Comparison of ENCODE assay signal across 16 cellular contexts in genomic region chr1:42833981-42834380, GRCh38. TPM values are rescaled to one million over a fixed set of nuclear protein-coding genes. Genes with fewer than 3 reads are reported as not detected.
DNase-seq lines count a peak whose midpoint lies in the region; ATAC-seq and TF ChIP-seq lines count a peak whose summit lies in the region.
"Had no signal": no experiment of that assay in that cellular context is flagged by ENCODE, and none has a peak within 500 bp of the region (broad histone marks: within the 10 kb centered on the region; RNA-seq: fewer than 3 reads in every experiment).

No MANE protein-coding gene starts in this region.

- no peaks in the 10 kb centered on the region for H3K27me3 ChIP-seq in OCI-LY3 (ENCODE audit: low read depth, low read length)

- H2AFZ ChIP-seq in OCI-LY3 (ENCODE audit: low read depth, low read length), result no peak overlapping the region; the same call in 1 of the 2 replicates

- H4K20me1 ChIP-seq in OCI-LY3 (ENCODE audit: insufficient read depth, low read length), result no peaks in the 10 kb centered on the region

- peak overlapping the region; percentile 17; the same call in 1 of the 2 replicates for H3K4me2 ChIP-seq in OCI-LY3 (ENCODE audit: low read length)
- H3K4me2 ChIP-seq: KMS-11 had no signal

- ATAC-seq in left ventricle myocardium superior (peak; percentile 19), Right ventricle myocardium inferior (no peak), GM19351 (IDR thresholded peaks at IDR 0.05; ENCODE audit: unreplicated experiment) (no peak), HG02588 (IDR thresholded peaks at IDR 0.05; ENCODE audit: unreplicated experiment) (no peak)

- intact Hi-C loops in left ventricle myocardium superior (cut with micrococcal nuclease) (no loop called here), Right ventricle myocardium inferior (cut with DNase I) (no loop called here)

- no peak for TF ChIP-seq CTCF in OCI-LY3 (IDR thresholded peaks at IDR 0.05; ENCODE audit: low read depth, low read length)

- no peak overlapping the region for H3K27ac ChIP-seq in OCI-LY3 (ENCODE audit: low read length)
- H3K27ac ChIP-seq: KMS-11 had no signal

- H3K9me3 ChIP-seq in OCI-LY3 (ENCODE audit: insufficient read depth, low read length), result no peaks in the 10 kb centered on the region

- no peak overlapping the region for H3K4me3 ChIP-seq in OCI-LY3 (ENCODE audit: low read length)

- no peaks in the 10 kb centered on the region for H3K79me2 ChIP-seq in OCI-LY3 (ENCODE audit: low read length)

- DNase-seq in left ventricle myocardium superior (no peak), Right ventricle myocardium inferior (ENCODE audit: missing footprints) (no peak), germinal center (ENCODE audit: low spot score) (peak; percentile 13), NCI-H146 treated with DMSO at 0.1 percent for 48 hours (lab: John Stamatoyannopoulos, UW; ENCODE audit: unreplicated experiment) (no peak)
- no peak for DNase-seq in stimulated activated CD4-positive, alpha-beta T cell treated with anti-CD3 and anti-CD28 coated beads, Interleukin-4, amount 100 ng/mL, for 4 hours
- DNase-seq: 8988T; CD4-positive, CD25-positive, alpha-beta regulatory T cell; COR-L47; H7; HFFc6; NCI-H1105 treated with DMSO at 0.1 percent for 48 hours; NCI-H1694 treated with DMSO at 0.1 percent for 48 hours had no signal

- no peak overlapping the region for H3K9ac ChIP-seq in OCI-LY3 (ENCODE audit: low read length)
- H3K9ac ChIP-seq: KMS-11 had no signal

- peaks cover 22% of the 10 kb centered on the region for H3K4me1 ChIP-seq in OCI-LY3 (ENCODE audit: low read length)

- H3K36me3 ChIP-seq in OCI-LY3 (replicated peaks; ENCODE audit: low read depth, low read length), result no peaks in the 10 kb centered on the region

RNA-seq across cellular contexts. Expression of gene ZNF691, which starts 12.4 kb away (rescaled TPM):
- 8.0 TPM for total RNA-seq in left ventricle myocardium superior
- total RNA-seq in Right ventricle myocardium inferior, result 7.7 TPM

RNA-seq across cellular contexts. Expression of gene SVBP, which starts 16.8 kb away (rescaled TPM):
- total RNA-seq in left ventricle myocardium superior (14.2 TPM), Right ventricle myocardium inferior (15.3 TPM)

RNA-seq across cellular contexts. Expression of gene ERMAP, which starts 17.1 kb away (rescaled TPM):
- total RNA-seq in left ventricle myocardium superior, result 5.1 TPM
- total RNA-seq in Right ventricle myocardium inferior, result 2.7 TPM

RNA-seq across cellular contexts. Expression of gene TMEM269, which starts 49.2 kb away (rescaled TPM):
- total RNA-seq in left ventricle myocardium superior, result not detected
- total RNA-seq in Right ventricle myocardium inferior, result not detected
- total RNA-seq: HFFc6 had no signal
